24 cellular contexts compared by ENCODE assay signal in the genomic region with DNA sequence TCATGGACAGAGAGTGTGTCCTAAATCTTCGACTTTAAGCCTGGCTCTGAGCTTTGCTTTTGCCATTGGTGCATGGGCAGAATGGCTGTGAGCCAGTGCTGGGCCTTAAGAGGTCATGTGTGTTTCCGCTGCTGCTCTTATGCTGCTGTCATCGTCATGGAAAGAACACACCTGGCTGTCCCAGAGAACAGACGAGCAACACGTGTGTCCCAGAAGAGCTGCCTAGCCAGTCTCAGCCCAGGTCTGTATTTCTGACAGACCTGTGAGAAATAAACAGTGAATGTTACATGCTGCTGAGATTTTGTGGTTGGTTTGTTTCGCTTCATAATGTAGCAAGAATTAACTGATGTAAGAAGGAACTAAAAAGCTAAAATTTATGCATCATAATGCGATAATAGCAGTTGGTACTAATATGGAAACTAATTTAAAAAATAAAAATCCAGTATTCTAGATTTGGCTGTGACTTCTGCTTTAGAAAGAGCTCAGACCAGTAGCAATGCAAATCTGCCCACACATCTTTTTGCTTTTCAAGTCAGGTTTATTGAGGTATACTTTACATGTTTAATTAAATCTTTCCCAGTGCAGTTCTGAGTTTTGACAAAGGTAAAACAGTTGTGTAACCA. TPM values are rescaled to one million over a fixed set of nuclear protein-coding genes. Genes with fewer than 3 reads are reported as not detected.
DNase-seq lines count a peak whose midpoint lies in the region; ATAC-seq, FAIRE-seq and TF ChIP-seq lines count a peak whose summit lies in the region.
"Had no signal": no experiment of that assay in that cellular context is flagged by ENCODE, and none has a peak within 500 bp of the region (broad histone marks: within the 10 kb centered on the region; RNA-seq: fewer than 3 reads in every experiment).

No MANE protein-coding gene starts in this region.

- TF ChIP-seq CTCF in GM10266 (IDR thresholded peaks at IDR 0.05; ENCODE audit: control insufficient read depth, insufficient read depth, low read depth, missing control alignments) (no peak), pancreas (IDR thresholded peaks at IDR 0.05) (no peak), psoas muscle (IDR thresholded peaks at IDR 0.05) (no peak)

- H3K27ac ChIP-seq in pancreas (no peak overlapping the region), psoas muscle (no peak overlapping the region)
- H3K27ac ChIP-seq: uterus had no signal

- no peaks in the 10 kb centered on the region for H3K27me3 ChIP-seq in pancreas
- no peaks in the 10 kb centered on the region for H3K27me3 ChIP-seq in psoas muscle (ENCODE audit: insufficient read depth in 3 of 3, low read length in 2 of 3)
- H3K27me3 ChIP-seq: uterus had no signal

- intact Hi-C loops in pancreas (cut with DNase I) = no loop called here
- intact Hi-C loops in psoas muscle (cut with DNase I) = no loop called here

- 67 to 75% methylated on average over 7 of the region's 7 CpGs for WGBS in pancreas, 2 donors
- 64 to 70% (median 69%) methylated on average over 7 of the region's 7 CpGs for WGBS in psoas muscle, 3 donors

- DNase-seq in GM10266 (ENCODE audit: extremely low spot score) (peak; percentile 29), NCI-H1048 (lab: John Stamatoyannopoulos, UW) (no peak), pancreas (no peak), psoas muscle (no peak)
- DNase-seq: activated CD4-positive, alpha-beta T cell treated with anti-CD3 and anti-CD28 coated beads for 1 hour; activated naive CD4-positive, alpha-beta T cell treated with Interleukin-2 at 50 U/mL for 16 hours; CD4-positive, alpha-beta memory T cell; erythroblast; immature natural killer cell; KBM-7; mammary epithelial cell; NK-92 treated with Interleukin-12 subunit alpha and Interleukin-12 subunit beta, amount 100 ng/mL, for 24 hours; SHP77 treated with DMSO at 0.1 percent for 48 hours; stimulated activated naive CD8-positive, alpha-beta T cell treated with anti-CD3 and anti-CD28 coated beads, Interleukin-15, amount 100 ng/mL, for 72 hours; uterus had no signal

- H3K4me1 ChIP-seq in pancreas (no peaks in the 10 kb centered on the region), psoas muscle (no peaks in the 10 kb centered on the region)
- H3K4me1 ChIP-seq: uterus had no signal

- H3K36me3 ChIP-seq in pancreas = no peaks in the 10 kb centered on the region
- H3K36me3 ChIP-seq in psoas muscle (ENCODE audit: insufficient read depth in 1 of 2, low read depth in 1 of 2) = no peaks in the 10 kb centered on the region
- H3K36me3 ChIP-seq: uterus had no signal

- H3K9me3 ChIP-seq in pancreas (peaks cover 0 to 2% (median 0%) of the 10 kb centered on the region in 4 donors), psoas muscle (no peaks in the 10 kb centered on the region)
- H3K9me3 ChIP-seq: uterus had no signal

- ATAC-seq in GM18907 (IDR thresholded peaks at IDR 0.05; ENCODE audit: unreplicated experiment) = peak; percentile 57
- peak; percentile 83 for ATAC-seq in HG02642 (IDR thresholded peaks at IDR 0.05; ENCODE audit: poor library complexity, unreplicated experiment)
- peak; percentile 68 for ATAC-seq in HG03469 (IDR thresholded peaks at IDR 0.05; ENCODE audit: unreplicated experiment)
- ATAC-seq in GM21825 (IDR thresholded peaks at IDR 0.05; ENCODE audit: unreplicated experiment) = no peak
- no peak for ATAC-seq in pancreas
- ATAC-seq in psoas muscle = no peak
- ATAC-seq: natural killer cell treated with Interleukin-12 subunit alpha and Interleukin-12 subunit beta and Interleukin-15 and Interleukin-18, amount 100 ng/mL, for 72 hours; stimulated activated naive CD8-positive, alpha-beta T cell treated with anti-CD3 and anti-CD28 coated beads, Interleukin-15, amount 100 ng/mL, for 72 hours had no signal

- no peak for FAIRE-seq in pancreas (lab: Jason Lieb, UNC)

- H3K4me3 ChIP-seq in pancreas = no peak overlapping the region
- no peak overlapping the region for H3K4me3 ChIP-seq in psoas muscle
- H3K4me3 ChIP-seq: uterus had no signal

RNA-seq across cellular contexts. Expression of a gene that starts 11.5 kb away (rescaled TPM):
- total RNA-seq in pancreas (not detected), psoas muscle (not detected)
- polyA plus RNA-seq in pancreas (not detected), psoas muscle (not detected)
- total RNA-seq: CD4-positive, alpha-beta memory T cell; Daoy; glomerular endothelial cell; mammary epithelial cell; natural killer cell treated with Interleukin-12 subunit alpha and Interleukin-12 subunit beta and Interleukin-15 and Interleukin-18, amount 100 ng/mL, for 72 hours; renal cortical epithelial cell; T-helper 2 cell treated with Interferon-gamma antibody and Interleukin-4, amounts not matched to agents 100 ng/mL and 5 ng/mL, for 36 hours; uterus had no signal
- polyA plus RNA-seq: CD4-positive, alpha-beta memory T cell; immature natural killer cell; mammary epithelial cell had no signal

Comparison
In these comparisons a context has a peak if more than half of its experiments do, and no peak if none do; other contexts are left out.
1. ATAC-seq: peak in GM18907 (single experiment), HG02642 (single experiment) and HG03469 (single experiment); none in GM21825 (single experiment), pancreas (0 of 4) and psoas muscle (0 of 4).